Comparison of ENCODE assay signal across 16 cellular contexts in the genomic region with DNA sequence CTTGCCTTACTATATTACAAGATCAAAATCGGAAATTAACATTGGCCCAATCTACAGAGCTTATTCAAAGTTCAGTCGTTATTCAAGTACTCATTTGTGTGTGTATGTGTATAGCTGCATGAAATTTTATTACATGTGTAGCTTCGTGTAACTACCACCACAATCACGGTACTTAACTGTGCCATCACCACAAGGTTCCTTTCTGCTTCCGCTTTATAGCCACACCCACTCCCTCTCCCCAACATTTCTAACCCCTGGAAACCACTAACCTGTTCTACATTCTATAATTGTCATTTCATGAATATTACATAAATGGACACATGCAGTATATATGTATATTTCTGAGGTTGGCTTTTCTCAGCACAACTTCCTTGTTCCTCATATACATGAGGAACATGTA. TPM values are rescaled to one million over a fixed set of nuclear protein-coding genes. Genes with fewer than 3 reads are reported as not detected.
DNase-seq lines count a peak whose midpoint lies in the region; ATAC-seq lines count a peak whose summit lies in the region.
"Had no signal": no experiment of that assay in that cellular context is flagged by ENCODE, and none has a peak within 500 bp of the region (broad histone marks: within the 10 kb centered on the region; RNA-seq: fewer than 3 reads in every experiment).

No MANE protein-coding gene starts in this region.

- peak overlapping the region; percentile 16 for H3K27ac Mint-ChIP-seq in activated naive CD4-positive, alpha-beta T cell treated with anti-CD3 and anti-CD28 coated beads, Interleukin-2, amount 10 ng/mL, durations not matched to agents 7 days and 5 days
- peak overlapping the region; percentile 60 for H3K27ac Mint-ChIP-seq in T-helper 17 cell
- peak overlapping the region; percentile 90 for H3K27ac Mint-ChIP-seq in activated T-helper 2 cell treated with anti-CD3 and anti-CD28 coated beads, Interferon-gamma antibody, Interleukin-2, Interleukin-4, amounts not matched to agents 10 μg/mL and 5 μg/mL and 100 μg/mL, durations not matched to agents 14 hours and 24 hours and 36 hours
- peak overlapping the region; percentile 86 to 95 for H3K27ac Mint-ChIP-seq in stimulated activated naive CD8-positive, alpha-beta T cell treated with anti-CD3 and anti-CD28 coated beads, Interleukin-15, amount 100 ng/mL, for 72 hours
- H3K27ac Mint-ChIP-seq: GM23338, IgD-negative memory B cell had no signal

- peaks cover 3% of the 10 kb centered on the region for H3K9me3 ChIP-seq in T-helper 17 cell (ENCODE audit: control insufficient read depth, low read length, poor library complexity, severe bottlenecking)

- CTCF ChIA-PET in activated naive CD4-positive, alpha-beta T cell treated with anti-CD3 and anti-CD28 coated beads, Interleukin-2, amount 10 ng/mL, durations not matched to agents 7 days and 5 days (lab: Charles Lee), result interaction anchor here (0.7 to 2.3 kb wide), 7 partner anchors 33 to 329 kb away, joined by 3 to 13 read pairs (median 5); no protein-coding TSS in a partner anchor

- no peaks in the 10 kb centered on the region for H3K27me3 Mint-ChIP-seq in activated naive CD4-positive, alpha-beta T cell treated with anti-CD3 and anti-CD28 coated beads, Interleukin-2, amount 10 ng/mL, durations not matched to agents 7 days and 5 days
- no peaks in the 10 kb centered on the region for H3K27me3 Mint-ChIP-seq in T-helper 17 cell
- no peaks in the 10 kb centered on the region for H3K27me3 Mint-ChIP-seq in activated T-helper 2 cell treated with anti-CD3 and anti-CD28 coated beads, Interferon-gamma antibody, Interleukin-2, Interleukin-4, amounts not matched to agents 10 μg/mL and 5 μg/mL and 100 μg/mL, durations not matched to agents 14 hours and 24 hours and 36 hours (ENCODE audit: low read depth)
- H3K27me3 Mint-ChIP-seq in stimulated activated naive CD8-positive, alpha-beta T cell treated with anti-CD3 and anti-CD28 coated beads, Interleukin-15, amount 100 ng/mL, for 72 hours, result no peaks in the 10 kb centered on the region

- no peak overlapping the region for H3K4me3 Mint-ChIP-seq in activated naive CD4-positive, alpha-beta T cell treated with anti-CD3 and anti-CD28 coated beads, Interleukin-2, amount 10 ng/mL, durations not matched to agents 7 days and 5 days
- H3K4me3 Mint-ChIP-seq in T-helper 17 cell, result peak overlapping the region; percentile 75
- peak overlapping the region; percentile 51 for H3K4me3 Mint-ChIP-seq in activated T-helper 2 cell treated with anti-CD3 and anti-CD28 coated beads, Interferon-gamma antibody, Interleukin-2, Interleukin-4, amounts not matched to agents 10 μg/mL and 5 μg/mL and 100 μg/mL, durations not matched to agents 14 hours and 24 hours and 36 hours (ENCODE audit: low read depth)
- H3K4me3 Mint-ChIP-seq in stimulated activated naive CD8-positive, alpha-beta T cell treated with anti-CD3 and anti-CD28 coated beads, Interleukin-15, amount 100 ng/mL, for 72 hours, result peak overlapping the region; percentile 38 to 64
- H3K4me3 Mint-ChIP-seq: GM23338, IgD-negative memory B cell had no signal

- H3K36me3 Mint-ChIP-seq in activated naive CD4-positive, alpha-beta T cell treated with anti-CD3 and anti-CD28 coated beads, Interleukin-2, amount 10 ng/mL, durations not matched to agents 7 days and 5 days, result peaks cover 49% of the 10 kb centered on the region
- no peaks in the 10 kb centered on the region for H3K36me3 Mint-ChIP-seq in T-helper 17 cell (ENCODE audit: low read depth)
- H3K36me3 Mint-ChIP-seq in activated T-helper 2 cell treated with anti-CD3 and anti-CD28 coated beads, Interferon-gamma antibody, Interleukin-2, Interleukin-4, amounts not matched to agents 10 μg/mL and 5 μg/mL and 100 μg/mL, durations not matched to agents 14 hours and 24 hours and 36 hours (ENCODE audit: low read depth), result peaks cover 59% of the 10 kb centered on the region

- intact Hi-C loops in activated T-helper 2 cell treated with anti-CD3 and anti-CD28 coated beads, Interferon-gamma antibody, Interleukin-2, Interleukin-4, amounts not matched to agents 10 μg/mL and 5 μg/mL and 100 μg/mL, durations not matched to agents 14 hours and 24 hours and 36 hours (cut with micrococcal nuclease), result loop anchor here (10.0 kb wide), 1 partner anchor 709 kb away; no protein-coding TSS in a partner anchor

- no peak for DNase-seq in activated naive CD4-positive, alpha-beta T cell treated with anti-CD3 and anti-CD28 coated beads, Interleukin-2, amount 10 ng/mL, durations not matched to agents 7 days and 5 days
- DNase-seq in activated naive CD4-positive, alpha-beta T cell treated with anti-CD3 and anti-CD28 coated beads, Interleukin-2, amount 50 U/mL, for 16 hours, result no peak
- DNase-seq in T-helper 17 cell, result peak in 1 of 3 donors; percentile 15
- no peak for DNase-seq in activated T-helper 2 cell treated with anti-CD3 and anti-CD28 coated beads, Interferon-gamma antibody, Interleukin-2, Interleukin-4, amounts not matched to agents 10 μg/mL and 5 μg/mL and 100 μg/mL, durations not matched to agents 14 hours and 24 hours and 36 hours (ENCODE audit: low spot score)
- DNase-seq in stimulated activated naive CD8-positive, alpha-beta T cell treated with anti-CD3 and anti-CD28 coated beads, Interleukin-15, amount 100 ng/mL, for 72 hours, result peak in 1 of 2 donors; percentile 46
- no peak for DNase-seq in AG08396 (ENCODE audit: low spot score)
- DNase-seq: DMS 273 treated with DMSO at 0.1 percent for 48 hours, NCI-H187 treated with DMSO at 0.1 percent for 48 hours, NCI-H2171 treated with DMSO at 0.1 percent for 48 hours, NCI-H774 had no signal

- H3K9me3 Mint-ChIP-seq in activated naive CD4-positive, alpha-beta T cell treated with anti-CD3 and anti-CD28 coated beads, Interleukin-2, amount 10 ng/mL, durations not matched to agents 7 days and 5 days, result peaks cover 32% of the 10 kb centered on the region
- peaks cover 28% of the 10 kb centered on the region for H3K9me3 Mint-ChIP-seq in activated T-helper 2 cell treated with anti-CD3 and anti-CD28 coated beads, Interferon-gamma antibody, Interleukin-2, Interleukin-4, amounts not matched to agents 10 μg/mL and 5 μg/mL and 100 μg/mL, durations not matched to agents 14 hours and 24 hours and 36 hours
- H3K9me3 Mint-ChIP-seq in stimulated activated naive CD8-positive, alpha-beta T cell treated with anti-CD3 and anti-CD28 coated beads, Interleukin-15, amount 100 ng/mL, for 72 hours, result peaks cover 15 to 29% of the 10 kb centered on the region in 2 donors
- H3K9me3 Mint-ChIP-seq: GM23338, IgD-negative memory B cell had no signal

- H3K4me1 Mint-ChIP-seq in activated naive CD4-positive, alpha-beta T cell treated with anti-CD3 and anti-CD28 coated beads, Interleukin-2, amount 10 ng/mL, durations not matched to agents 7 days and 5 days, result peaks cover 84% of the 10 kb centered on the region
- peaks cover 31% of the 10 kb centered on the region for H3K4me1 Mint-ChIP-seq in T-helper 17 cell
- peaks cover 76% of the 10 kb centered on the region for H3K4me1 Mint-ChIP-seq in activated T-helper 2 cell treated with anti-CD3 and anti-CD28 coated beads, Interferon-gamma antibody, Interleukin-2, Interleukin-4, amounts not matched to agents 10 μg/mL and 5 μg/mL and 100 μg/mL, durations not matched to agents 14 hours and 24 hours and 36 hours (ENCODE audit: low read depth)
- peaks cover 89% of the 10 kb centered on the region for H3K4me1 Mint-ChIP-seq in stimulated activated naive CD8-positive, alpha-beta T cell treated with anti-CD3 and anti-CD28 coated beads, Interleukin-15, amount 100 ng/mL, for 72 hours

- ATAC-seq in T-helper 17 cell (peak; percentile 47), HG03521 (IDR thresholded peaks at IDR 0.05; ENCODE audit: unreplicated experiment) (no peak)
- peak; percentile 8 for ATAC-seq in stimulated activated naive CD8-positive, alpha-beta T cell treated with anti-CD3 and anti-CD28 coated beads, Interleukin-15, amount 100 ng/mL, for 72 hours
- ATAC-seq: GM23338 had no signal

RNA-seq across cellular contexts. Expression of gene TEX48, which starts 4.0 kb away (rescaled TPM):
- total RNA-seq in T-helper 17 cell, result not detected
- 0.41 and 0.68 TPM in 2 replicates for total RNA-seq in activated T-helper 2 cell treated with anti-CD3 and anti-CD28 coated beads, Interferon-gamma antibody, Interleukin-2, Interleukin-4, amounts not matched to agents 10 μg/mL and 5 μg/mL and 100 μg/mL, durations not matched to agents 14 hours and 24 hours and 36 hours
- total RNA-seq: GM23338, LHCN-M2, NCI-H460 had no signal

RNA-seq across cellular contexts. Expression of gene TEX53, which starts 28.3 kb away (rescaled TPM):
- total RNA-seq in T-helper 17 cell, result not detected
- not detected in 2 replicates for total RNA-seq in activated T-helper 2 cell treated with anti-CD3 and anti-CD28 coated beads, Interferon-gamma antibody, Interleukin-2, Interleukin-4, amounts not matched to agents 10 μg/mL and 5 μg/mL and 100 μg/mL, durations not matched to agents 14 hours and 24 hours and 36 hours
- total RNA-seq: GM23338, HT1080, LHCN-M2, NCI-H460 had no signal

Comparison
In these comparisons a context has a peak if more than half of its experiments do, and no peak if none do; other contexts are left out.
1. H3K27ac Mint-ChIP-seq: peak in every context shown above with its lines; median percentile 90 in stimulated activated naive CD8-positive, alpha-beta T cell treated with anti-CD3 and anti-CD28 coated beads, Interleukin-15, amount 100 ng/mL, for 72 hours; 90 in activated T-helper 2 cell treated with anti-CD3 and anti-CD28 coated beads, Interferon-gamma antibody, Interleukin-2, Interleukin-4, amounts not matched to agents 10 μg/mL and 5 μg/mL and 100 μg/mL, durations not matched to agents 14 hours and 24 hours and 36 hours; 60 in T-helper 17 cell; 16 in activated naive CD4-positive, alpha-beta T cell treated with anti-CD3 and anti-CD28 coated beads, Interleukin-2, amount 10 ng/mL, durations not matched to agents 7 days and 5 days.